In genomic region chr6:118965843-118966242, GRCh38 we compare ENCODE assay signal across 26 cellular contexts.
"Had no signal": no experiment of that assay in that cellular context is flagged by ENCODE, and none has a peak within 500 bp of the region (broad histone marks: within the 10 kb centered on the region; RNA-seq: fewer than 3 reads in every experiment).

No MANE protein-coding gene starts in this region.

- H3K27me3 ChIP-seq: dorsolateral prefrontal cortex, esophagus squamous epithelium, gastrocnemius medialis, heart right ventricle, left lung had no signal

- H3K9me3 Mint-ChIP-seq: immature natural killer cell; memory B cell; naive thymus-derived CD4-positive, alpha-beta T cell had no signal

- H3K27ac Mint-ChIP-seq: immature natural killer cell, memory B cell had no signal

- H3K27me3 Mint-ChIP-seq: memory B cell; naive thymus-derived CD4-positive, alpha-beta T cell had no signal

- H3K27ac ChIP-seq: coronary artery, dorsolateral prefrontal cortex, epithelial cell of prostate, esophagus squamous epithelium, gastrocnemius medialis, heart right ventricle, left lung, lower lobe of right lung had no signal

- H3K36me3 Mint-ChIP-seq: immature natural killer cell; memory B cell; naive thymus-derived CD4-positive, alpha-beta T cell had no signal

- H3K4me3 Mint-ChIP-seq: immature natural killer cell; memory B cell; naive thymus-derived CD4-positive, alpha-beta T cell had no signal

- H3K4me1 ChIP-seq: esophagus squamous epithelium, gastrocnemius medialis, heart right ventricle, left lung, lower lobe of right lung had no signal

- DNase-seq: dermis blood vessel endothelial cell; dorsolateral prefrontal cortex; effector CD4-positive, alpha-beta T cell; effector memory CD4-positive, alpha-beta T cell; erythroblast; esophagus squamous epithelium; foreskin fibroblast; foreskin melanocyte; gastrocnemius medialis; glutamatergic neuron; head of caudate nucleus; heart right ventricle; hypothalamus; immature natural killer cell; islet precursor cell; kidney; left lung; left ventricle myocardium superior; lower lobe of right lung; mesendoderm; midbrain; naive thymus-derived CD4-positive, alpha-beta T cell had no signal

- H3K4me1 Mint-ChIP-seq: immature natural killer cell, memory B cell had no signal

- H3K36me3 ChIP-seq: esophagus squamous epithelium, gastrocnemius medialis, heart right ventricle, left lung had no signal

- ATAC-seq: esophagus mucosa; gastrocnemius medialis; heart right ventricle; left lung; left ventricle myocardium superior; lower lobe of right lung; naive thymus-derived CD4-positive, alpha-beta T cell had no signal

- H3K4me3 ChIP-seq: coronary artery, dorsolateral prefrontal cortex, esophagus squamous epithelium, gastrocnemius medialis, heart right ventricle, left lung, lower lobe of right lung had no signal

- H3K9me3 ChIP-seq: esophagus squamous epithelium, gastrocnemius medialis, heart right ventricle, left lung, lower lobe of right lung had no signal
